1 cellular context compared by ENCODE assay signal in the genomic region with DNA sequence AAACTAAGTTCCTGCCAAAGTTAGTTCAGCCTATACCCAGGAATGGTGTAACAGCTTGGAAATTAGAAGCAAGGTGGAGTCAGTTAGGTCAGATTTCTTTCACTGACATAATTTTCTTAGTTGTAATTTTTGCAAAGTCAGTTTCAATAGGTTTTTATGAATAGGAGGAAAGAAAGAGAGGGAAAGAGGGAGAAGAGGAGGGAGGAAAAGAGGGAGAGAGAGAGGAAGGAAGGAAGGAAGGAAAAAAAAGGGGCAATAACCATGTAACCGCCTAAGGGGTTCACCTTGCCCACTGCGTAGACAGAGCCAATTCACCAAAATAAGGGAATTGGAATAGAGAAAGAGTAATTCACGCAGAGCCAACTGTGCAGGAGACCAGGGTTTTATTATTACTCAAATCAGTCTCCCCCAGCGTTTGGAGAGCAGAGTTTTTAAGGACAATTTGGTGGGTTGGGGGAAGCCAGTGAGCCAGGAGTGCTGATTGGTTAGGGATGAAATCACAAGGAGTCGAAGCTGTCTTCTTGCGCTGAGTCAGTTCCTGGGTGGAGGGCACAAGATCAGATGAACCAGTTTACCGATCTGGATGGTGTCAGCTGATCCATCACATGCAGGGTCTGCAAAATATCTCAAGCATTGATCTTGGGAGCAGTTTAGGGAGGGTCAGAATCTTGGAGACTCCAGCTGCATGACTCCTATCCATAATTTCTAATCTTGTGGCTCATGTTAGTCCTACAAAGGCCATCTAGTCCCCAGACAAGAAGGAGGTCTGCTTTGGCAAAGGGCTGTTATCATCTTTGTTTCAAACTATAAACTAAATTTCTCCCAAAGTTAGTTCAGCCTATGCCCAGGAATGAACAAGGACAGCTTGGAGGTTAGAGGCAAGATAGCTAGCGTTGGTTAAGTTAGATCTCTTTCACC.
TF ChIP-seq lines count a peak whose summit lies in the region.

No MANE protein-coding gene starts in this region.

TF ChIP-seq in K562, 482 proteins besides CTCF, POLR2A, EP300 and RAD21 (continued from another document and continues in another):
- TF ChIP-seq, protein P1, sequence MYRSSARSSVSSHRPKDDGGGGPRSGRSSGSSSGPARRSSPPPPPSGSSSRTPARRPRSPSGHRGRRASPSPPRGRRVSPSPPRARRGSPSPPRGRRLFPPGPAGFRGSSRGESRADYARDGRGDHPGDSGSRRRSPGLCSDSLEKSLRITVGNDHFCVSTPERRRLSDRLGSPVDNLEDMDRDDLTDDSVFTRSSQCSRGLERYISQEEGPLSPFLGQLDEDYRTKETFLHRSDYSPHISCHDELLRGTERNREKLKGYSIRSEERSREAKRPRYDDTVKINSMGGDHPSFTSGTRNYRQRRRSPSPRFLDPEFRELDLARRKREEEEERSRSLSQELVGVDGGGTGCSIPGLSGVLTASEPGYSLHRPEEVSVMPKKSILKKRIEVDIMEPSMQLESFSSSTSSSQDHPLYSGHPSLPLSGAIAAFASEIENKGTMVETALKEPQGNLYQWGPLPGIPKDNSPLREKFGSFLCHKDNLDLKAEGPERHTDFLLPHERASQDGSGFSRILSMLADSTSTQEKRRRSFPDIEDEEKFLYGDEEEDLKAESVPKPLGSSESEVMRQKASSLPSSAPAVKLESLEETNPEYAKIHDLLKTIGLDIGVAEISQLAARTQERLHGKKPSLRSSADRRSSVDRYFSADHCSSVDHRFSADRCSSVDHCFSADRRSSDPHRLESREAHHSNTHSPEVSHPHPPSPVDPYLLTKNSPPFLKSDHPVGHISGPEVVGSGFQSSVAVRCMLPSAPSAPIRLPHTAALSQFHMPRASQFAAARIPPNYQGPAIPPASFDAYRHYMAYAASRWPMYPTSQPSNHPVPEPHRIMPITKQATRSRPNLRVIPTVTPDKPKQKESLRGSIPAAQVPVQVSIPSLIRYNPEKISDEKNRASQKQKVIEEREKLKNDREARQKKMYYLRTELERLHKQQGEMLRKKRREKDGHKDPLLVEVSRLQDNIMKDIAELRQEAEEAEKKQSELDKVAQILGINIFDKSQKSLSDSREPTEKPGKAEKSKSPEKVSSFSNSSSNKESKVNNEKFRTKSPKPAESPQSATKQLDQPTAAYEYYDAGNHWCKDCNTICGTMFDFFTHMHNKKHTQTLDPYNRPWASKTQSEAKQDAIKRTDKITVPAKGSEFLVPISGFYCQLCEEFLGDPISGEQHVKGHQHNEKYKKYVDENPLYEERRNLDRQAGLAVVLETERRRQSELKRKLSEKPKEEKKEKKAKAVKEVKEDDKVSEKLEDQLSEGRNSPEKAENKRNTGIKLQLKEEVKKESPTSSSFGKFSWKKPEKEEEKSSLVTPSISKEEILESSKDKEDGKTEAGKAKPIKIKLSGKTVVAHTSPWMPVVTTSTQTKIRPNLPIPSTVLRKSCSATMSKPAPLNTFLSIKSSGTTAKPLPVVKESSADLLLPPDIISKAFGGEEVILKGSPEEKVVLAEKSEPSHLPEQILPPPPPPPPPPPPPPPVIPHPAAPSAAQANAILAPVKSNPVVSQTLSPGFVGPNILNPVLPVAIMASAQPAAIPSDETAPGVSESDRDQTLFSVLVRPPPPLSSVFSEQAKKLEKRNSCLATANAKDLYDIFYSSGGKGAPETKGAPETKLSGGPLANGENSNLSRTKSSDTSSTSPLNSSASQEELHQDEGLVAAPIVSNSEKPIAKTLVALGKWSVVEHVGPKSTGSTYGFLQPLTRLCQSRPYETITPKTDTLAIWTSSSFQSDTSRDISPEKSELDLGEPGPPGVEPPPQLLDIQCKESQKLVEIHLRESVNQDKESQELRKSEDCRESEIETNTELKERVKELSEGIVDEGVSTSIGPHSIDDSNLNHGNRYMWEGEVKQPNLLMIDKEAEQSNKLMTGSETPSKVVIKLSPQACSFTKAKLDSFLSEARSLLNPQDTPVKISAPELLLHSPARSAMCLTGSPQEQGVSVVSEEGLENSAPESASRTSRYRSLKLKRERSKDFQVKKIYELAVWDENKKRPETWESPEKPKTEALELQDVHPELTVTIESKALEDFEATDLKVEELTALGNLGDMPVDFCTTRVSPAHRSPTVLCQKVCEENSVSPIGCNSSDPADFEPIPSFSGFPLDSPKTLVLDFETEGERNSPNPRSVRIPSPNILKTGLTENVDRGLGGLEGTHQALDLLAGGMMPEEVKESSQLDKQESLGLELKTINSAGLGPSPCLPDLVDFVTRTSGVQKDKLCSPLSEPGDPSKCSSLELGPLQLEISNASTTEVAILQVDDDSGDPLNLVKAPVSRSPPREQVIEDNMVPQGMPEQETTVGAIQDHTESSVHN (IDR thresholded peaks at IDR 0.05; ENCODE audit: borderline replicate concordance in 1 of 2, low read depth in 1 of 2) = 0 out of 4 replicates have a peak, but pooled peaks of 1 of the 2 experiments have one; percentile 36
- no peak for TF ChIP-seq NFXL1 (CRISPR knock-in tag; IDR thresholded peaks at IDR 0.05)
- peak; percentile 43; the same call in 1 of the 2 replicates for TF ChIP-seq SMARCE1 (IDR thresholded peaks at IDR 0.05)
- TF ChIP-seq MEF2D (tag; conservative IDR thresholded peaks at IDR 0.05; ENCODE audit: low read depth) = peak; percentile 73
- TF ChIP-seq CC2D1A (IDR thresholded peaks at IDR 0.05) = peak; percentile 61
- TF ChIP-seq ETV1 (tag; conservative IDR thresholded peaks at IDR 0.05; ENCODE audit: low read depth) = peak; percentile 51; the same call in 1 of the 2 replicates
- 0 out of 2 replicates have a peak, but pooled peaks have one; percentile 29 for TF ChIP-seq MTA3 (IDR thresholded peaks at IDR 0.05; ENCODE audit: borderline replicate concordance)
- TF ChIP-seq TBL1XR1 (IDR thresholded peaks at IDR 0.05; ENCODE audit: low read length in 2 of 2) = 0 out of 4 replicates have a peak, but pooled peaks of 1 of the 2 experiments have one; percentile 24
- TF ChIP-seq, protein P2, sequence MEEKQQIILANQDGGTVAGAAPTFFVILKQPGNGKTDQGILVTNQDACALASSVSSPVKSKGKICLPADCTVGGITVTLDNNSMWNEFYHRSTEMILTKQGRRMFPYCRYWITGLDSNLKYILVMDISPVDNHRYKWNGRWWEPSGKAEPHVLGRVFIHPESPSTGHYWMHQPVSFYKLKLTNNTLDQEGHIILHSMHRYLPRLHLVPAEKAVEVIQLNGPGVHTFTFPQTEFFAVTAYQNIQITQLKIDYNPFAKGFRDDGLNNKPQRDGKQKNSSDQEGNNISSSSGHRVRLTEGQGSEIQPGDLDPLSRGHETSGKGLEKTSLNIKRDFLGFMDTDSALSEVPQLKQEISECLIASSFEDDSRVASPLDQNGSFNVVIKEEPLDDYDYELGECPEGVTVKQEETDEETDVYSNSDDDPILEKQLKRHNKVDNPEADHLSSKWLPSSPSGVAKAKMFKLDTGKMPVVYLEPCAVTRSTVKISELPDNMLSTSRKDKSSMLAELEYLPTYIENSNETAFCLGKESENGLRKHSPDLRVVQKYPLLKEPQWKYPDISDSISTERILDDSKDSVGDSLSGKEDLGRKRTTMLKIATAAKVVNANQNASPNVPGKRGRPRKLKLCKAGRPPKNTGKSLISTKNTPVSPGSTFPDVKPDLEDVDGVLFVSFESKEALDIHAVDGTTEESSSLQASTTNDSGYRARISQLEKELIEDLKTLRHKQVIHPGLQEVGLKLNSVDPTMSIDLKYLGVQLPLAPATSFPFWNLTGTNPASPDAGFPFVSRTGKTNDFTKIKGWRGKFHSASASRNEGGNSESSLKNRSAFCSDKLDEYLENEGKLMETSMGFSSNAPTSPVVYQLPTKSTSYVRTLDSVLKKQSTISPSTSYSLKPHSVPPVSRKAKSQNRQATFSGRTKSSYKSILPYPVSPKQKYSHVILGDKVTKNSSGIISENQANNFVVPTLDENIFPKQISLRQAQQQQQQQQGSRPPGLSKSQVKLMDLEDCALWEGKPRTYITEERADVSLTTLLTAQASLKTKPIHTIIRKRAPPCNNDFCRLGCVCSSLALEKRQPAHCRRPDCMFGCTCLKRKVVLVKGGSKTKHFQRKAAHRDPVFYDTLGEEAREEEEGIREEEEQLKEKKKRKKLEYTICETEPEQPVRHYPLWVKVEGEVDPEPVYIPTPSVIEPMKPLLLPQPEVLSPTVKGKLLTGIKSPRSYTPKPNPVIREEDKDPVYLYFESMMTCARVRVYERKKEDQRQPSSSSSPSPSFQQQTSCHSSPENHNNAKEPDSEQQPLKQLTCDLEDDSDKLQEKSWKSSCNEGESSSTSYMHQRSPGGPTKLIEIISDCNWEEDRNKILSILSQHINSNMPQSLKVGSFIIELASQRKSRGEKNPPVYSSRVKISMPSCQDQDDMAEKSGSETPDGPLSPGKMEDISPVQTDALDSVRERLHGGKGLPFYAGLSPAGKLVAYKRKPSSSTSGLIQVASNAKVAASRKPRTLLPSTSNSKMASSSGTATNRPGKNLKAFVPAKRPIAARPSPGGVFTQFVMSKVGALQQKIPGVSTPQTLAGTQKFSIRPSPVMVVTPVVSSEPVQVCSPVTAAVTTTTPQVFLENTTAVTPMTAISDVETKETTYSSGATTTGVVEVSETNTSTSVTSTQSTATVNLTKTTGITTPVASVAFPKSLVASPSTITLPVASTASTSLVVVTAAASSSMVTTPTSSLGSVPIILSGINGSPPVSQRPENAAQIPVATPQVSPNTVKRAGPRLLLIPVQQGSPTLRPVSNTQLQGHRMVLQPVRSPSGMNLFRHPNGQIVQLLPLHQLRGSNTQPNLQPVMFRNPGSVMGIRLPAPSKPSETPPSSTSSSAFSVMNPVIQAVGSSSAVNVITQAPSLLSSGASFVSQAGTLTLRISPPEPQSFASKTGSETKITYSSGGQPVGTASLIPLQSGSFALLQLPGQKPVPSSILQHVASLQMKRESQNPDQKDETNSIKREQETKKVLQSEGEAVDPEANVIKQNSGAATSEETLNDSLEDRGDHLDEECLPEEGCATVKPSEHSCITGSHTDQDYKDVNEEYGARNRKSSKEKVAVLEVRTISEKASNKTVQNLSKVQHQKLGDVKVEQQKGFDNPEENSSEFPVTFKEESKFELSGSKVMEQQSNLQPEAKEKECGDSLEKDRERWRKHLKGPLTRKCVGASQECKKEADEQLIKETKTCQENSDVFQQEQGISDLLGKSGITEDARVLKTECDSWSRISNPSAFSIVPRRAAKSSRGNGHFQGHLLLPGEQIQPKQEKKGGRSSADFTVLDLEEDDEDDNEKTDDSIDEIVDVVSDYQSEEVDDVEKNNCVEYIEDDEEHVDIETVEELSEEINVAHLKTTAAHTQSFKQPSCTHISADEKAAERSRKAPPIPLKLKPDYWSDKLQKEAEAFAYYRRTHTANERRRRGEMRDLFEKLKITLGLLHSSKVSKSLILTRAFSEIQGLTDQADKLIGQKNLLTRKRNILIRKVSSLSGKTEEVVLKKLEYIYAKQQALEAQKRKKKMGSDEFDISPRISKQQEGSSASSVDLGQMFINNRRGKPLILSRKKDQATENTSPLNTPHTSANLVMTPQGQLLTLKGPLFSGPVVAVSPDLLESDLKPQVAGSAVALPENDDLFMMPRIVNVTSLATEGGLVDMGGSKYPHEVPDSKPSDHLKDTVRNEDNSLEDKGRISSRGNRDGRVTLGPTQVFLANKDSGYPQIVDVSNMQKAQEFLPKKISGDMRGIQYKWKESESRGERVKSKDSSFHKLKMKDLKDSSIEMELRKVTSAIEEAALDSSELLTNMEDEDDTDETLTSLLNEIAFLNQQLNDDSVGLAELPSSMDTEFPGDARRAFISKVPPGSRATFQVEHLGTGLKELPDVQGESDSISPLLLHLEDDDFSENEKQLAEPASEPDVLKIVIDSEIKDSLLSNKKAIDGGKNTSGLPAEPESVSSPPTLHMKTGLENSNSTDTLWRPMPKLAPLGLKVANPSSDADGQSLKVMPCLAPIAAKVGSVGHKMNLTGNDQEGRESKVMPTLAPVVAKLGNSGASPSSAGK (IDR thresholded peaks at IDR 0.05) = peak; percentile 37; the same call in 1 of the 2 replicates
- TF ChIP-seq ZNF76 (CRISPR knock-in tag; IDR thresholded peaks at IDR 0.05; ENCODE audit: borderline replicate concordance) = peak; percentile 11; the same call in 1 of the 2 replicates
- TF ChIP-seq SMARCA4 (IDR thresholded peaks at IDR 0.05) = peak; percentile 39; the same call in 1 of the 2 replicates
- TF ChIP-seq NR2C1 (IDR thresholded peaks at IDR 0.05) = no peak
- peak; percentile 35; the same call in 1 of the 2 replicates for TF ChIP-seq NR2C1 (tag; IDR thresholded peaks at IDR 0.05)
- TF ChIP-seq, protein P3, sequence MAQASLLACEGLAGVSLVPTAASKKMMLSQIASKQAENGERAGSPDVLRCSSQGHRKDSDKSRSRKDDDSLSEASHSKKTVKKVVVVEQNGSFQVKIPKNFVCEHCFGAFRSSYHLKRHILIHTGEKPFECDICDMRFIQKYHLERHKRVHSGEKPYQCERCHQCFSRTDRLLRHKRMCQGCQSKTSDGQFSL (CRISPR knock-in tag; IDR thresholded peaks at IDR 0.05) = no peak
- TF ChIP-seq, protein P3 (tag; IDR thresholded peaks at IDR 0.05) = peak in 1 of 2 experiments; percentile 65; a peak in 2 of 4 replicates
- peak; percentile 64; the same call in 1 of the 2 replicates for TF ChIP-seq ZKSCAN8 (CRISPR knock-in tag; IDR thresholded peaks at IDR 0.05)
- TF ChIP-seq NFYB (IDR thresholded peaks at IDR 0.05; ENCODE audit: extremely low read depth, insufficient read length) = peak; percentile 22
- no peak for TF ChIP-seq SPI1 (IDR thresholded peaks at IDR 0.05; ENCODE audit: borderline replicate concordance, low read depth, low read length)
- TF ChIP-seq, protein P4, sequence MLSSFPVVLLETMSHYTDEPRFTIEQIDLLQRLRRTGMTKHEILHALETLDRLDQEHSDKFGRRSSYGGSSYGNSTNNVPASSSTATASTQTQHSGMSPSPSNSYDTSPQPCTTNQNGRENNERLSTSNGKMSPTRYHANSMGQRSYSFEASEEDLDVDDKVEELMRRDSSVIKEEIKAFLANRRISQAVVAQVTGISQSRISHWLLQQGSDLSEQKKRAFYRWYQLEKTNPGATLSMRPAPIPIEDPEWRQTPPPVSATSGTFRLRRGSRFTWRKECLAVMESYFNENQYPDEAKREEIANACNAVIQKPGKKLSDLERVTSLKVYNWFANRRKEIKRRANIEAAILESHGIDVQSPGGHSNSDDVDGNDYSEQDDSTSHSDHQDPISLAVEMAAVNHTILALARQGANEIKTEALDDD (IDR thresholded peaks at IDR 0.05) = peak; percentile 84
- TF ChIP-seq HDAC2 (IDR thresholded peaks at IDR 0.05) = peak; percentile 75; the same call in 1 of the 2 replicates
- peak; percentile 49 for TF ChIP-seq NCOR1 (IDR thresholded peaks at IDR 0.05)
- TF ChIP-seq PHB2 (IDR thresholded peaks at IDR 0.05; ENCODE audit: low read depth) = peak; percentile 30; the same call in 1 of the 2 replicates
- peak; percentile 69 for TF ChIP-seq CBFA2T3 (IDR thresholded peaks at IDR 0.05)
- no peak for TF ChIP-seq IFI16 (CRISPR knock-in tag; IDR thresholded peaks at IDR 0.05)
- TF ChIP-seq, protein P5, sequence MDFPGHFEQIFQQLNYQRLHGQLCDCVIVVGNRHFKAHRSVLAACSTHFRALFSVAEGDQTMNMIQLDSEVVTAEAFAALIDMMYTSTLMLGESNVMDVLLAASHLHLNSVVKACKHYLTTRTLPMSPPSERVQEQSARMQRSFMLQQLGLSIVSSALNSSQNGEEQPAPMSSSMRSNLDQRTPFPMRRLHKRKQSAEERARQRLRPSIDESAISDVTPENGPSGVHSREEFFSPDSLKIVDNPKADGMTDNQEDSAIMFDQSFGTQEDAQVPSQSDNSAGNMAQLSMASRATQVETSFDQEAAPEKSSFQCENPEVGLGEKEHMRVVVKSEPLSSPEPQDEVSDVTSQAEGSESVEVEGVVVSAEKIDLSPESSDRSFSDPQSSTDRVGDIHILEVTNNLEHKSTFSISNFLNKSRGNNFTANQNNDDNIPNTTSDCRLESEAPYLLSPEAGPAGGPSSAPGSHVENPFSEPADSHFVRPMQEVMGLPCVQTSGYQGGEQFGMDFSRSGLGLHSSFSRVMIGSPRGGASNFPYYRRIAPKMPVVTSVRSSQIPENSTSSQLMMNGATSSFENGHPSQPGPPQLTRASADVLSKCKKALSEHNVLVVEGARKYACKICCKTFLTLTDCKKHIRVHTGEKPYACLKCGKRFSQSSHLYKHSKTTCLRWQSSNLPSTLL (IDR thresholded peaks at IDR 0.05) = peak; percentile 62; the same call in 1 of the 2 replicates
- no peak for TF ChIP-seq TRIM28 (IDR thresholded peaks at IDR 0.05)
- TF ChIP-seq KLF16 (IDR thresholded peaks at IDR 0.05) = 0 out of 2 replicates have a peak, but pooled peaks have one; percentile 41
